1 cellular context compared by ENCODE assay signal in the genomic region with DNA sequence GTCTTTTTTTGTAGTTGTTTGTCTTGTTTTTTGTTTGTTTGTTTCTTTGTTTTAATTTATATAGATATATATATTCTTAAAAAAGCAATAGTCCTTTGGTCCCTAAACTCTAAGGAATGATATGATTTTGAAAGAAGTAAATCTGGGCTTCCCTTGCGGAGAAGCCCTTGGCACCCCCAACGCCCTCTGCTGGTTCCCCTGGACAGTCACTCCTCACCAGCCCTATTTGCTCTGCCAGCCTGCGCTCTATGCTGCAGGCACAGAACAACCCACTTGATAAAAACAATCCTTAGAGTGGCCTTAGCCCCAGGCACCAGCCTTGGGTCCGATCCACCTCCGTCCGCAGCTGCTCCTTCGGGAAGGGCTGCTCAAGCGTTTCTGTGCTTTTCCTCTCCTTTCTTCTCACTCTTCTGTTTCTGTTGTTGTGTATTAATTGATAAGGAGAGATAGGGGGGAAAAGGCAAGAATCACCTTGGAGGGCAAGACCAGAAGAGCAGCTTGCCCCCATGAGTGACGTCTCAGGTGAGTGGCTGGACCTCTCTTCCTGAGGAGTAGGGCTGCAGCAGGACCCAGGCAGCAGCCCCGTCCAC.
TF ChIP-seq lines count a peak whose summit lies in the region.

No MANE protein-coding gene starts in this region.

TF ChIP-seq in K562, 482 proteins besides CTCF, POLR2A, EP300 and RAD21 (continued from another document):
- TF ChIP-seq SMC3 (conservative IDR thresholded peaks at IDR 0.05; ENCODE audit: insufficient read depth, low read depth, low read length), result peak; percentile 46
- TF ChIP-seq TEAD4 (IDR thresholded peaks at IDR 0.05; ENCODE audit: low read length), result no peak
- no peak for TF ChIP-seq TEAD4 (CRISPR knock-in tag; IDR thresholded peaks at IDR 0.05; ENCODE audit: borderline replicate concordance)
- no peak for TF ChIP-seq ZNF311 (CRISPR knock-in tag; IDR thresholded peaks at IDR 0.05)
- TF ChIP-seq, protein P1, sequence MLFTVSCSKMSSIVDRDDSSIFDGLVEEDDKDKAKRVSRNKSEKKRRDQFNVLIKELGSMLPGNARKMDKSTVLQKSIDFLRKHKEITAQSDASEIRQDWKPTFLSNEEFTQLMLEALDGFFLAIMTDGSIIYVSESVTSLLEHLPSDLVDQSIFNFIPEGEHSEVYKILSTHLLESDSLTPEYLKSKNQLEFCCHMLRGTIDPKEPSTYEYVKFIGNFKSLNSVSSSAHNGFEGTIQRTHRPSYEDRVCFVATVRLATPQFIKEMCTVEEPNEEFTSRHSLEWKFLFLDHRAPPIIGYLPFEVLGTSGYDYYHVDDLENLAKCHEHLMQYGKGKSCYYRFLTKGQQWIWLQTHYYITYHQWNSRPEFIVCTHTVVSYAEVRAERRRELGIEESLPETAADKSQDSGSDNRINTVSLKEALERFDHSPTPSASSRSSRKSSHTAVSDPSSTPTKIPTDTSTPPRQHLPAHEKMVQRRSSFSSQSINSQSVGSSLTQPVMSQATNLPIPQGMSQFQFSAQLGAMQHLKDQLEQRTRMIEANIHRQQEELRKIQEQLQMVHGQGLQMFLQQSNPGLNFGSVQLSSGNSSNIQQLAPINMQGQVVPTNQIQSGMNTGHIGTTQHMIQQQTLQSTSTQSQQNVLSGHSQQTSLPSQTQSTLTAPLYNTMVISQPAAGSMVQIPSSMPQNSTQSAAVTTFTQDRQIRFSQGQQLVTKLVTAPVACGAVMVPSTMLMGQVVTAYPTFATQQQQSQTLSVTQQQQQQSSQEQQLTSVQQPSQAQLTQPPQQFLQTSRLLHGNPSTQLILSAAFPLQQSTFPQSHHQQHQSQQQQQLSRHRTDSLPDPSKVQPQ (CRISPR knock-in tag; IDR thresholded peaks at IDR 0.05; ENCODE audit: borderline replicate concordance), result no peak
- TF ChIP-seq ZNF655 (CRISPR knock-in tag; IDR thresholded peaks at IDR 0.05), result no peak
- no peak for TF ChIP-seq TRIM24 (IDR thresholded peaks at IDR 0.05)
- TF ChIP-seq MCM2 (IDR thresholded peaks at IDR 0.05; ENCODE audit: low read depth), result no peak
